In the genomic region with DNA sequence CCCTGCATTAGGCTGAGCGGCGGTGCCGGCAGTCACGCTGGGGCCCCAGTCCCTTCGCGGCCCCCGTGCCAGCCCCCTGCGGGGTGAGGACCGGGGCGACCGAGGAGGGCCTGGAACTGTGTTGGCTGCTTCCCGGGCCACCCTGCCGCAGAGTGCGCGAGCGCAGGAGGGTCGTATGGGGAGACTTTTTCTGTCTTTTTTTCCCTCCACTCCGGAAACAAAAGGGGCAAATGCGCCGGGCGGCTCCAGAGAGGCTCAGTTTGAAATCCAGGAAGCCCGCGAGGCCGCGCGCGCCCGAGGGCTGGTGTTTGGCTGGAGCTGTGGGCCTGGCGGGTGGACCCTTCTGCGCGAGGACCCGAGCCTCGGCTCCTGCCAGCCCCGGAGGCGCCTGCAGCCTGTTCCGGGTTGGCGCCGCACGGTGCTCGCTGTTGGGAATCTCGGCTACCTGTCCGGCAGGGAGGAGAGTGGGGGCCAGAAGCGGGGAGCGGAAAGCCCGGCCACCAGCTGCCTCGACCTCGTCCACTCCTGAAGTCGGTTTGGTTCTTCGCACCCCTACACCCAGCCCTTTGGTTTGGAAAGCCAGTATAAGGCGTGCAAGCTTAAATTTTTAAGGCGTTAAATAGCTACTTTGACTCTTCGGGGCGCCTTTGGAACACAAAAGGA, we compare ENCODE assay signal across 8 cellular contexts. TPM values are rescaled to one million over a fixed set of nuclear protein-coding genes. Genes with fewer than 3 reads are reported as not detected.
DNase-seq lines count a peak whose midpoint lies in the region; ATAC-seq and TF ChIP-seq lines count a peak whose summit lies in the region.

No MANE protein-coding gene starts in this region.

- no peaks in the 10 kb centered on the region for H3K36me3 Mint-ChIP-seq in mesothelial cell of epicardium

- peaks cover 47% of the 10 kb centered on the region for H3K79me2 ChIP-seq in PC-9 (ENCODE audit: low read depth)

- no peaks in the 10 kb centered on the region for H3K9me2 ChIP-seq in PC-9 (ENCODE audit: insufficient read depth)

- H3K4me3 ChIP-seq in PC-9 (peak overlapping the region; percentile 97), upper lobe of right lung (peak overlapping the region; percentile 70)

- H2AFZ ChIP-seq in PC-9, result peak overlapping the region; percentile 95

- BruUV-seq in PC-9 (replicated peaks; lab: Mats Ljungman, UMichigan), result no TSS peak

- peaks cover 32% of the 10 kb centered on the region for H3F3A ChIP-seq in PC-9 (ENCODE audit: insufficient read depth, low read depth)

- DNase-seq in DMS53 (lab: John Stamatoyannopoulos, UW) (peak; percentile 59), DMS53 treated with DMSO at 0.1 percent for 48 hours (lab: John Stamatoyannopoulos, UW; ENCODE audit: unreplicated experiment) (no peak), PC-9 (no peak), dermis blood vessel endothelial cell (peak; percentile 9), mesothelial cell of epicardium (ENCODE audit: low spot score in 2 of 2, unreplicated experiment in 2 of 2) (peak in 1 of 2 experiments; percentile 65), upper lobe of right lung (peak; percentile 77), NCI-H2196 treated with DMSO at 0.1 percent for 48 hours (lab: John Stamatoyannopoulos, UW; ENCODE audit: unreplicated experiment) (no peak)

- H3K9me3 ChIP-seq in PC-9 (ENCODE audit: insufficient read depth, low read depth), result no peaks in the 10 kb centered on the region
- H3K9me3 ChIP-seq in upper lobe of right lung, result no peaks in the 10 kb centered on the region

- no peaks in the 10 kb centered on the region for H4K20me1 ChIP-seq in PC-9 (ENCODE audit: insufficient read depth)

- ATAC-seq in upper lobe of right lung, result peak; percentile 27
- no peak for ATAC-seq in GM18519 (IDR thresholded peaks at IDR 0.05; ENCODE audit: low FRiP score, unreplicated experiment)

- H3K27me3 Mint-ChIP-seq in mesothelial cell of epicardium (ENCODE audit: low read depth), result no peaks in the 10 kb centered on the region

- H3K36me3 ChIP-seq in PC-9 (ENCODE audit: low read depth) (no peaks in the 10 kb centered on the region), upper lobe of right lung (no peaks in the 10 kb centered on the region)

- H3K4me3 Mint-ChIP-seq in mesothelial cell of epicardium, result peak overlapping the region; percentile 83

- H3K4me1 Mint-ChIP-seq in mesothelial cell of epicardium, result peaks cover 68% of the 10 kb centered on the region

- no peak for TF ChIP-seq CTCF in PC-9 (conservative IDR thresholded peaks at IDR 0.05)
- no peak for TF ChIP-seq CTCF in mesothelial cell of epicardium (IDR thresholded peaks at IDR 0.05; ENCODE audit: unreplicated experiment)
- no peak for TF ChIP-seq CTCF in upper lobe of right lung (IDR thresholded peaks at IDR 0.05)

- H3K27ac ChIP-seq in PC-9, result 0 out of 2 replicates have a peak overlapping the region, but pooled peaks have one; percentile 6
- H3K27ac ChIP-seq in upper lobe of right lung, result peak overlapping the region; percentile 73

- H3K27me3 ChIP-seq in PC-9 (ENCODE audit: insufficient read depth, low read depth), result no peaks in the 10 kb centered on the region
- H3K27me3 ChIP-seq in upper lobe of right lung, result no peaks in the 10 kb centered on the region

- peak overlapping the region; percentile 94 for H3K27ac Mint-ChIP-seq in mesothelial cell of epicardium

- POLR2A ChIA-PET in PC-9 (lab: Charles Lee; ENCODE audit: unreplicated experiment), result interaction anchor here (0.6 to 0.7 kb wide), 3 partner anchors 9 to 652 kb away, joined by 3 read pairs; no protein-coding TSS in a partner anchor

- intact Hi-C loops in PC-9 (cut with micrococcal nuclease; ENCODE audit: unreplicated experiment), result loop anchor here (2.0 to 10.0 kb wide), 3 partner anchors 16 to 200 kb away; a partner anchor contains a TSS
- intact Hi-C loops in upper lobe of right lung (cut with DNase I), result no loop called here

- CTCF ChIA-PET in PC-9 (lab: Charles Lee), result no interaction called here

- H3K4me1 ChIP-seq in PC-9 (replicated peaks; ENCODE audit: insufficient read depth), result peaks cover 68% of the 10 kb centered on the region
- peaks cover 42% of the 10 kb centered on the region for H3K4me1 ChIP-seq in upper lobe of right lung

- peak overlapping the region; percentile 96 for H3K4me2 ChIP-seq in PC-9

- no peaks in the 10 kb centered on the region for H3K9me3 Mint-ChIP-seq in mesothelial cell of epicardium

RNA-seq across cellular contexts. Expression of a gene that starts 0.7 kb away (rescaled TPM):
- total RNA-seq in PC-9 (2021) (59.3 and 61.7 TPM in 2 replicates), dermis blood vessel endothelial cell (9.2 and 9.4 TPM in 2 replicates), mesothelial cell of epicardium (141 to 142 TPM (median 142 TPM) in 3 replicates), upper lobe of right lung (34.5 TPM)

Comparison
In these comparisons a context has a peak if more than half of its experiments do, and no peak if none do; other contexts are left out.
1. DNase-seq: peak in DMS53 (single experiment), dermis blood vessel endothelial cell (single experiment) and upper lobe of right lung (single experiment); none in DMS53 treated with DMSO at 0.1 percent for 48 hours (single experiment), PC-9 (0 of 2) and NCI-H2196 treated with DMSO at 0.1 percent for 48 hours (single experiment).